In the genomic region with DNA sequence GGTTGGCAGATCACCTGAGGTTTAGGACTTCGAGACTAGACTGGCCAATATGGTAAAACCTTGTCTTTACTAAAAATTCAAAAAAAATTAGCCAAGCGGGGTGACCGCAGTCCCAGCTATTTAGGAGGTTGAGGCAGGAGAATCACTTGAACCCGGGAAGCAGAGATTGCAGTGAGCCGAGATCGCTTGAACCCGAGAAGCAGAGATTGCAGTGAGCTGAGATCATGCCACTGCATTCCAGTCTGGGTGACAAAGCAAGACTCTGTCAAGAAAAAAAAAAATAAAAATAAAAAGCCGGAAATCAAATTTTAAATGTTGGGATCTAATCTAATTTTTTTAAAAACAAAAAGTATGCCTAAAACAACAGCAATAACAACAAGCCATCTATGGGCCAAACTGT, we compare ENCODE assay signal across 24 cellular contexts. TPM values are rescaled to one million over a fixed set of nuclear protein-coding genes. Genes with fewer than 3 reads are reported as not detected.
DNase-seq lines count a peak whose midpoint lies in the region; ATAC-seq and TF ChIP-seq lines count a peak whose summit lies in the region.
"Had no signal": no experiment of that assay in that cellular context is flagged by ENCODE, and none has a peak within 500 bp of the region (broad histone marks: within the 10 kb centered on the region; RNA-seq: fewer than 3 reads in every experiment).

No MANE protein-coding gene starts in this region.

- H3K79me2 ChIP-seq in OCI-LY7 (ENCODE audit: insufficient read depth, low read depth, low read length) (peaks cover 60% of the 10 kb centered on the region), PC-3 (ENCODE audit: low read length) (peaks cover 24% of the 10 kb centered on the region)

- no peaks in the 10 kb centered on the region for H3F3A ChIP-seq in PC-3 (ENCODE audit: low read length, unreplicated experiment)

- H3K27ac ChIP-seq in BLaER1 (no peak overlapping the region; the same call in 1 of the 2 replicates), OCI-LY7 (ENCODE audit: low read depth, low read length, poor library complexity, severe bottlenecking) (peak overlapping the region; percentile 98), coronary artery (peak overlapping the region; percentile 3 to 20), sigmoid colon (peak overlapping the region in 3 of 4 donors; percentile 64 to 81 (median 65)), PC-3 (ENCODE audit: low read length) (no peak overlapping the region)
- H3K27ac ChIP-seq: C4-2B, dorsolateral prefrontal cortex, KMS-11, neutrophil had no signal

- TF ChIP-seq CTCF in OCI-LY7 (conservative IDR thresholded peaks at IDR 0.05; ENCODE audit: low read length) (no peak), coronary artery (IDR thresholded peaks at IDR 0.05) (no peak), sigmoid colon (IDR thresholded peaks at IDR 0.05) (no peak), PC-3 (conservative IDR thresholded peaks at IDR 0.05; ENCODE audit: low read depth, low read length) (no peak)

- H3K9me3 ChIP-seq in BLaER1, result peaks cover 7% of the 10 kb centered on the region; the same call in 1 of the 2 replicates
- peaks cover 6% of the 10 kb centered on the region; the same call in 1 of the 2 replicates for H3K9me3 ChIP-seq in OCI-LY7 (ENCODE audit: low read length)
- no peaks in the 10 kb centered on the region for H3K9me3 ChIP-seq in sigmoid colon
- no peaks in the 10 kb centered on the region for H3K9me3 ChIP-seq in PC-3 (ENCODE audit: low read length)
- H3K9me3 ChIP-seq: neutrophil had no signal

- H4K20me1 ChIP-seq in BLaER1 (0 out of 2 replicates have a peak, but pooled peaks cover 8% of the 10 kb centered on the region), OCI-LY7 (ENCODE audit: insufficient read depth, low read length) (no peaks in the 10 kb centered on the region), PC-3 (ENCODE audit: low read length) (no peaks in the 10 kb centered on the region)

- no peak for TF ChIP-seq EP300 in sigmoid colon (IDR thresholded peaks at IDR 0.05)

- CTCF ChIA-PET in OCI-LY7 (lab: Charles Lee; ENCODE audit: unreplicated experiment), result no interaction called here
- CTCF ChIA-PET in PC-3 (lab: Charles Lee), result no interaction called here

- H3K9ac ChIP-seq in BLaER1 (no peak overlapping the region), PC-3 (ENCODE audit: low read length) (no peak overlapping the region)
- H3K9ac ChIP-seq: KMS-11 had no signal

- intact Hi-C loops in OCI-LY7 (cut with micrococcal nuclease; ENCODE audit: unreplicated experiment), result loop anchor here (5.0 kb wide), 1 partner anchor 118 kb away; a partner anchor contains a TSS
- intact Hi-C loops in sigmoid colon (cut with DNase I), result loop anchor here (5.0 kb wide), 1 partner anchor 58 kb away; a partner anchor contains a TSS
- intact Hi-C loops in PC-3 (cut with micrococcal nuclease), result no loop called here

- DNase-seq in OCI-LY7 (ENCODE audit: low spot score), result no peak
- no peak for DNase-seq in coronary artery (ENCODE audit: low spot score)
- DNase-seq in sigmoid colon, result no peak
- DNase-seq in germinal center (ENCODE audit: low spot score), result no peak
- DNase-seq in PC-3, result no peak
- no peak for DNase-seq in foreskin melanocyte
- DNase-seq: activated CD4-positive, alpha-beta T cell treated with anti-CD3 and anti-CD28 coated beads, Interleukin-2, amount 50 U/mL, for 4 hours; activated CD8-positive, alpha-beta memory T cell treated with anti-CD3 and anti-CD28 coated beads, Interleukin-2, amount 50 U/mL, for 48 hours; aorta; dorsolateral prefrontal cortex; MV-4-11; NCI-H1694; NCI-H2171; NCI-H524 treated with DMSO at 0.1 percent for 48 hours; RPMI8226; small intestine; stimulated activated CD4-positive, alpha-beta T cell treated with anti-CD3 and anti-CD28 coated beads, Interleukin-1b, Interleukin-23, amount 100 ng/mL, for 48 hours; substantia nigra had no signal

- H3K36me3 ChIP-seq in BLaER1 (peaks cover 35% of the 10 kb centered on the region), OCI-LY7 (ENCODE audit: insufficient read depth, low read length) (peaks cover 29% of the 10 kb centered on the region), sigmoid colon (peaks cover 0 to 20% (median 5%) of the 10 kb centered on the region in 4 donors), PC-3 (ENCODE audit: low read depth, low read length) (no peaks in the 10 kb centered on the region; the same call in 1 of the 2 replicates)

- BruUV-seq in OCI-LY7 (replicated peaks; lab: Mats Ljungman, UMichigan) (no TSS peak), PC-3 (replicated peaks; lab: Mats Ljungman, UMichigan) (no TSS peak)

- H3K4me1 ChIP-seq in BLaER1 (peaks cover 70% of the 10 kb centered on the region), OCI-LY7 (ENCODE audit: insufficient read depth, low read length, poor library complexity, severe bottlenecking) (peaks cover 50% of the 10 kb centered on the region), sigmoid colon (peaks cover 0 to 33% (median 23%) of the 10 kb centered on the region in 4 donors), PC-3 (ENCODE audit: insufficient read depth, low read length) (peaks cover 9% of the 10 kb centered on the region)

- POLR2A ChIA-PET in OCI-LY7 (lab: Charles Lee) (interaction anchor here (0.7 to 1.2 kb wide), 2 partner anchors 16 to 18 kb away, joined by 4 to 7 read pairs; no protein-coding TSS in a partner anchor), PC-3 (lab: Charles Lee; ENCODE audit: unreplicated experiment) (no interaction called here)

- H3K9me2 ChIP-seq in OCI-LY7 (ENCODE audit: insufficient read depth, low read length), result no peaks in the 10 kb centered on the region
- H3K9me2 ChIP-seq in PC-3 (replicated peaks; ENCODE audit: low read length), result no peaks in the 10 kb centered on the region

- TF ChIP-seq POLR2A in sigmoid colon (IDR thresholded peaks at IDR 0.05), result no peak

- WGBS in sigmoid colon, 2 donors, result 82 to 93% methylated on average over 8 of the region's 8 CpGs

- H3K27me3 ChIP-seq in BLaER1 (no peaks in the 10 kb centered on the region), sigmoid colon (no peaks in the 10 kb centered on the region), PC-3 (ENCODE audit: low read length) (no peaks in the 10 kb centered on the region)
- H3K27me3 ChIP-seq: dorsolateral prefrontal cortex, neutrophil had no signal

- H2AFZ ChIP-seq in OCI-LY7 (ENCODE audit: low read length), result no peak overlapping the region
- H2AFZ ChIP-seq in PC-3 (ENCODE audit: low read length), result no peak overlapping the region

- ATAC-seq in PC-3 (no peak), HG02973 (IDR thresholded peaks at IDR 0.05; ENCODE audit: unreplicated experiment) (no peak)
- ATAC-seq: activated naive CD4-positive, alpha-beta T cell treated with anti-CD3 and anti-CD28 coated beads, Interleukin-2, amount 50 U/mL, for 72 hours had no signal

- H3K4me3 ChIP-seq in BLaER1, result no peak overlapping the region
- H3K4me3 ChIP-seq in OCI-LY7 (ENCODE audit: low read depth, low read length, poor library complexity, severe bottlenecking), result no peak overlapping the region
- no peak overlapping the region for H3K4me3 ChIP-seq in coronary artery
- H3K4me3 ChIP-seq in sigmoid colon, result no peak overlapping the region
- H3K4me3 ChIP-seq in PC-3 (ENCODE audit: low read length), result no peak overlapping the region
- H3K4me3 ChIP-seq: dorsolateral prefrontal cortex had no signal

- peak overlapping the region; percentile 82 for H3K4me2 ChIP-seq in BLaER1
- H3K4me2 ChIP-seq in OCI-LY7 (ENCODE audit: low read length), result 0 out of 2 replicates have a peak overlapping the region, but pooled peaks have one; percentile 80
- H3K4me2 ChIP-seq in PC-3 (ENCODE audit: low read length), result no peak overlapping the region
- H3K4me2 ChIP-seq: KMS-11 had no signal

RNA-seq across cellular contexts. Expression of a gene that starts 56.3 kb away (rescaled TPM):
- 39.9 and 43.3 TPM in 2 replicates for total RNA-seq in OCI-LY7 (2014; rRNA removed; shearing (Covaris generic))
- total RNA-seq in OCI-LY7 (2022) (71.8 and 72.8 TPM in 2 replicates), sigmoid colon (10 to 100 TPM; 22.5 to 51.8 (median 32.5) TPM), PC-3 (2014; rRNA removed) (16.1 and 29.0 TPM in 2 replicates)
- polyA plus RNA-seq in sigmoid colon, result 10 to 100 TPM in 1 of 3 donors, 1 to 10 TPM in 2; 1.8 to 17.6 (median 1.8) TPM

Comparison
In these comparisons a context has a peak if more than half of its experiments do, and no peak if none do; other contexts are left out.
1. H3K27ac ChIP-seq: peak in OCI-LY7 (single experiment), coronary artery (2 of 2) and sigmoid colon (3 of 4); none in BLaER1 (single experiment) and PC-3 (single experiment).